Comparison of ENCODE assay signal across 8 cellular contexts in genomic region chr1:180981596-180982387, GRCh38. TPM values are rescaled to one million over a fixed set of nuclear protein-coding genes. Genes with fewer than 3 reads are reported as not detected.
A peak's percentile ranks its signal among the peaks of the same experiment; 100 is the strongest.
DNase-seq lines count a peak whose midpoint lies in the region; ATAC-seq and TF ChIP-seq lines count a peak whose summit lies in the region.

No MANE protein-coding gene starts in this region.

- no peak overlapping the region for H3K4me3 ChIP-seq in hepatocyte

- H3K4me1 ChIP-seq in hepatocyte (ENCODE audit: insufficient read depth): no peaks in the 10 kb centered on the region

- peak; percentile 87 for ATAC-seq in GM21723 (IDR thresholded peaks at IDR 0.05; ENCODE audit: unreplicated experiment)

- H3K4me2 ChIP-seq in hepatocyte: no peak overlapping the region

- 73% methylated on average over 11 of the region's 11 CpGs for WGBS in hepatocyte (ENCODE audit: low lambda C conversion rate, missing lambda C conversion rate)

- no peak for TF ChIP-seq CTCF in hepatocyte (IDR thresholded peaks at IDR 0.05; ENCODE audit: poor library complexity)

- no peaks in the 10 kb centered on the region for H3K27me3 ChIP-seq in hepatocyte

- H2AFZ ChIP-seq in hepatocyte: no peak overlapping the region

- no peaks in the 10 kb centered on the region for H3K36me3 ChIP-seq in hepatocyte (replicated peaks; ENCODE audit: insufficient read depth, low read depth)

- H3K9me3 ChIP-seq in hepatocyte (ENCODE audit: low read depth): no peaks in the 10 kb centered on the region

- DNase-seq in GDM1 (lab: John Stamatoyannopoulos, UW) (peak; percentile 22), NOMO-1 (lab: John Stamatoyannopoulos, UW; ENCODE audit: unreplicated experiment in 2 of 2) (peak; percentile 35 to 79), caudate nucleus (lab: John Stamatoyannopoulos, UW) (no peak), SK-N-DZ (ENCODE audit: low spot score) (no peak), hepatocyte (ENCODE audit: low spot score) (no peak), NCI-H146 treated with DMSO at 0.1 percent for 48 hours (lab: John Stamatoyannopoulos, UW; ENCODE audit: unreplicated experiment) (no peak)
- DNase-seq in stimulated activated CD8-positive, alpha-beta memory T cell treated with anti-CD3 and anti-CD28 coated beads, Interleukin-4, amount 100 ng/mL, for 48 hours: peak; percentile 49

- H4K20me1 ChIP-seq in hepatocyte (ENCODE audit: insufficient read depth, poor library complexity, severe bottlenecking): no peaks in the 10 kb centered on the region

- peak overlapping the region; percentile 52 for H3K27ac ChIP-seq in caudate nucleus (ENCODE audit: low read depth, low read length)
- no peak overlapping the region for H3K27ac ChIP-seq in hepatocyte

- H3K9me2 ChIP-seq in hepatocyte (replicated peaks; ENCODE audit: insufficient read depth): no peaks in the 10 kb centered on the region

- no peaks in the 10 kb centered on the region for H3K79me2 ChIP-seq in hepatocyte

RNA-seq across cellular contexts. Expression of gene STX6, which starts 40.9 kb away (rescaled TPM):
- 11.5 and 13.6 TPM in 2 replicates for polyA plus RNA-seq in SK-N-DZ (2014; cell fraction: cytosol; rRNA removed)
- polyA plus RNA-seq in SK-N-DZ (2014; cell fraction: nucleus; rRNA removed): 8.7 and 11.3 TPM in 2 replicates
- total RNA-seq in hepatocyte: 18.5 and 19.2 TPM in 2 replicates
- 10.3 and 10.7 TPM in 2 replicates for polyA plus RNA-seq in hepatocyte

RNA-seq across cellular contexts. Expression of gene MR1, which starts 52.0 kb away (rescaled TPM):
- polyA plus RNA-seq in SK-N-DZ (2014; cell fraction: cytosol; rRNA removed): 0.07 and 0.42 TPM in 2 replicates
- polyA plus RNA-seq in SK-N-DZ (2014; cell fraction: nucleus; rRNA removed): 0.05 TPM in 1 of 2 replicates, not detected in the other
- 7.8 and 8.9 TPM in 2 replicates for total RNA-seq in hepatocyte
- polyA plus RNA-seq in hepatocyte: 8.8 and 10.6 TPM in 2 replicates

Comparison
In these comparisons a context has a peak if more than half of its experiments do, and no peak if none do; other contexts are left out.
1. DNase-seq: peak in GDM1 (single experiment), NOMO-1 (2 of 2) and stimulated activated CD8-positive, alpha-beta memory T cell treated with anti-CD3 and anti-CD28 coated beads, Interleukin-4, amount 100 ng/mL, for 48 hours (single experiment); none in caudate nucleus (0 of 61), SK-N-DZ (single experiment), hepatocyte (single experiment) and NCI-H146 treated with DMSO at 0.1 percent for 48 hours (single experiment).